In genomic region chr4:113613503-113613902, GRCh38 we compare ENCODE assay signal across 1 cellular context.
TF ChIP-seq lines count a peak whose summit lies in the region.

No MANE protein-coding gene starts in this region.

TF ChIP-seq in endothelial cell of umbilical vein, 7 proteins besides CTCF, POLR2A, EP300 and RAD21 (continued from another document):
- TF ChIP-seq FOS (IDR thresholded peaks at IDR 0.05; ENCODE audit: borderline replicate concordance, insufficient read depth, low read length) (no peak), EZH2 (IDR thresholded peaks at IDR 0.05; ENCODE audit: borderline replicate concordance, low read depth, low read length, severe bottlenecking) (no peak), GATA2 (IDR thresholded peaks at IDR 0.05; ENCODE audit: insufficient read depth, insufficient read length, low read depth, low read length) (no peak)
